Comparison of ENCODE assay signal across 23 cellular contexts in the genomic region with DNA sequence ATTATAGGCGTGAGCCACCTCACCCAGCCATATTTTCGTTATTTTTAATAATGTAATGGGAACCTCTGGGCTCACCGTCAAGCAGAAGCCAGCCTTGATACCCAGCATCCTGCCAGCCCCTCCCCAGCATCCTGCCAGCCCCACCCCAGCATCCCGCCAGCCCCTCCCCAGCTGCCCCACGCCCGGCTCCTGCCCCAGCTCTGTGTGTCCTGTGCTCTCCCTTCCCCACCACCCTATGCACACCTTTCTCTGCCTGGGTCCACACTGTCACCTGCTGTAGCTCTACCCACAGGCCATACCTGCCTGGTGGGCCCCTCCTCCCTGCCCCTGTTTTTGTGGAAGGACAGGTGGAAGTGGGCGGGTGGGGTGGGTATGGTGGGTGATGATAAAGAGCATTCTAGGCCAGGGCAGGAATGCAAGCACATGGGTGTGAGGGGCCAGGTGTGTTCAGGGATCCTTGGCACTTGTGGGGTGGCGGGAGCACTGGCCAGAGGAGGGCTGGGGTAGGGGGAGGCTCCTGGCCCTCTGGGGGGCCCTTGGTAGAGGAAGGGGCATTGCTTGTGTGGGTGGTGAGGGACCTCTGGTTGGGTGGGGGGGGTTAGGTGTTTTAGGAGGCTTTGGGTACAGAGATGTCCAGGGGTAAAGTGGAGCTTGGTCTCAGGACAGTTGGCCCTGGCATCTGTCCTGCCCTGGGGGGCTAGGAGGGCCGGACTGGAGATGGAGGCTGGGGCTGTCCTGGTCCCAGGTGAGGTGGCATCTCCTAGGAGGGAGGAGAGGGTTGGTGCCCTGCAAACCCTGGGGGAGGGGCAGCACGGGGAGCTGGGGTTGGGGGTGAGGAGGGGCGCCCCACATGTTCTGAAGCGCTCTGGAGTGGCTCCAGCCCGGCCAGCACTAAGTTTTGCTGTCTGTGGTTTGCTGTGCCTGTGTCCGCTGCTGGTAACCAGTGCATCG. TPM values are rescaled to one million over a fixed set of nuclear protein-coding genes. Genes with fewer than 3 reads are reported as not detected.
A peak's percentile ranks its signal among the peaks of the same experiment; 100 is the strongest.
DNase-seq lines count a peak whose midpoint lies in the region; ATAC-seq and TF ChIP-seq lines count a peak whose summit lies in the region.
"Had no signal": no experiment of that assay in that cellular context is flagged by ENCODE, and none has a peak within 500 bp of the region (broad histone marks: within the 10 kb centered on the region; RNA-seq: fewer than 3 reads in every experiment).

No MANE protein-coding gene starts in this region.

- no peak for TF ChIP-seq EP300 in sigmoid colon (IDR thresholded peaks at IDR 0.05)

- 75 to 82% methylated on average over 15 of the region's 15 CpGs for WGBS in sigmoid colon, 2 donors

- no peaks in the 10 kb centered on the region for H3K9me3 Mint-ChIP-seq in natural killer cell
- no peaks in the 10 kb centered on the region for H3K9me3 Mint-ChIP-seq in natural killer cell treated with Interleukin-12 subunit alpha and Interleukin-12 subunit beta and Interleukin-15 and Interleukin-18, amount 100 ng/mL, for 72 hours
- H3K9me3 Mint-ChIP-seq: activated naive CD4-positive, alpha-beta T cell treated with anti-CD3 and anti-CD28 coated beads, Interleukin-2, amount 50 U/mL, for 72 hours; CD4-positive, alpha-beta memory T cell; HFFc6 had no signal

- intact Hi-C loops in natural killer cell (cut with micrococcal nuclease) (no loop called here), ascending aorta (cut with DNase I) (no loop called here), sigmoid colon (cut with DNase I) (no loop called here)

- H3K27ac Mint-ChIP-seq in natural killer cell, result peak overlapping the region in 1 of 2 donors; percentile 90
- peak overlapping the region in 1 of 2 donors; percentile 80 for H3K27ac Mint-ChIP-seq in natural killer cell treated with Interleukin-12 subunit alpha and Interleukin-12 subunit beta and Interleukin-15 and Interleukin-18, amount 100 ng/mL, for 72 hours
- H3K27ac Mint-ChIP-seq: activated CD4-positive, alpha-beta T cell treated with anti-CD3 and anti-CD28 coated beads for 36 hours; activated naive CD4-positive, alpha-beta T cell treated with anti-CD3 and anti-CD28 coated beads, Interleukin-2, amount 50 U/mL, for 72 hours; HFFc6 had no signal

- H3K4me3 Mint-ChIP-seq in natural killer cell, result peak overlapping the region; percentile 86
- no peak overlapping the region for H3K4me3 Mint-ChIP-seq in natural killer cell treated with Interleukin-12 subunit alpha and Interleukin-12 subunit beta and Interleukin-15 and Interleukin-18, amount 100 ng/mL, for 72 hours
- H3K4me3 Mint-ChIP-seq: CD4-positive, alpha-beta memory T cell; HFFc6 had no signal

- no peaks in the 10 kb centered on the region for H3K27me3 Mint-ChIP-seq in natural killer cell (ENCODE audit: low read depth in 2 of 2)
- H3K27me3 Mint-ChIP-seq in natural killer cell treated with Interleukin-12 subunit alpha and Interleukin-12 subunit beta and Interleukin-15 and Interleukin-18, amount 100 ng/mL, for 72 hours, result no peaks in the 10 kb centered on the region
- H3K27me3 Mint-ChIP-seq: activated CD4-positive, alpha-beta T cell treated with anti-CD3 and anti-CD28 coated beads for 36 hours; CD4-positive, alpha-beta memory T cell had no signal

- DNase-seq in natural killer cell (no peak), ascending aorta (ENCODE audit: low spot score in 2 of 2) (no peak), sigmoid colon (no peak), ureter (ENCODE audit: low spot score) (peak; percentile 42), UCSD-AML1 (lab: John Stamatoyannopoulos, UW; ENCODE audit: unreplicated experiment) (no peak), GDM1 (lab: John Stamatoyannopoulos, UW) (no peak)
- DNase-seq in natural killer cell treated with Interleukin-12 subunit alpha and Interleukin-12 subunit beta and Interleukin-15 and Interleukin-18, amount 100 ng/mL, for 72 hours (ENCODE audit: low spot score), result no peak
- DNase-seq: activated CD4-positive, alpha-beta T cell treated with anti-CD3 and anti-CD28 coated beads for 36 hours; CD4-positive, alpha-beta memory T cell; HFFc6; mammary epithelial cell; MM.1S; NCI-H1417; NCI-H2107; NCI-H510A; psoas muscle; SJCRH30; stimulated activated CD4-positive, alpha-beta T cell treated with anti-CD3 and anti-CD28 coated beads, Interleukin-1b, Interleukin-23, amount 100 ng/mL, for 48 hours; T-helper 1 cell had no signal

- no peaks in the 10 kb centered on the region for H3K9me3 ChIP-seq in ascending aorta
- H3K9me3 ChIP-seq in sigmoid colon, result no peaks in the 10 kb centered on the region
- H3K9me3 ChIP-seq: gastroesophageal sphincter, psoas muscle, SJCRH30 had no signal

- no peak for ATAC-seq in natural killer cell
- no peak for ATAC-seq in natural killer cell treated with Interleukin-12 subunit alpha and Interleukin-12 subunit beta and Interleukin-15 and Interleukin-18, amount 100 ng/mL, for 72 hours
- no peak for ATAC-seq in GM21515 (IDR thresholded peaks at IDR 0.05; ENCODE audit: unreplicated experiment)
- ATAC-seq: activated CD4-positive, alpha-beta T cell treated with anti-CD3 and anti-CD28 coated beads for 36 hours; Panc1; psoas muscle had no signal

- peaks cover 19 to 41% of the 10 kb centered on the region in 2 donors for H3K4me1 Mint-ChIP-seq in natural killer cell
- peaks cover 15 to 28% of the 10 kb centered on the region in 2 donors for H3K4me1 Mint-ChIP-seq in natural killer cell treated with Interleukin-12 subunit alpha and Interleukin-12 subunit beta and Interleukin-15 and Interleukin-18, amount 100 ng/mL, for 72 hours (ENCODE audit: low read depth in 2 of 2)

- TF ChIP-seq CTCF in natural killer cell (IDR thresholded peaks at IDR 0.05), result no peak
- no peak for TF ChIP-seq CTCF in ascending aorta (IDR thresholded peaks at IDR 0.05)
- TF ChIP-seq CTCF in sigmoid colon (IDR thresholded peaks at IDR 0.05), result no peak

- H3K27me3 ChIP-seq in ascending aorta, result no peaks in the 10 kb centered on the region
- H3K27me3 ChIP-seq in sigmoid colon, result no peaks in the 10 kb centered on the region
- H3K27me3 ChIP-seq: gastroesophageal sphincter, SJCRH30 had no signal

- H3K36me3 Mint-ChIP-seq in natural killer cell, result no peaks in the 10 kb centered on the region
- H3K36me3 Mint-ChIP-seq in natural killer cell treated with Interleukin-12 subunit alpha and Interleukin-12 subunit beta and Interleukin-15 and Interleukin-18, amount 100 ng/mL, for 72 hours, result no peaks in the 10 kb centered on the region
- H3K36me3 Mint-ChIP-seq: activated naive CD4-positive, alpha-beta T cell treated with anti-CD3 and anti-CD28 coated beads, Interleukin-2, amount 50 U/mL, for 72 hours; CD4-positive, alpha-beta memory T cell had no signal

- H3K27ac ChIP-seq in ascending aorta (peak overlapping the region; percentile 6 to 31), sigmoid colon (peak overlapping the region in 3 of 4 donors; percentile 12 to 62 (median 60))
- H3K27ac ChIP-seq: SJCRH30 had no signal

- TF ChIP-seq POLR2A in sigmoid colon (IDR thresholded peaks at IDR 0.05), result no peak

- H3K4me3 ChIP-seq in ascending aorta (no peak overlapping the region), sigmoid colon (no peak overlapping the region)
- H3K4me3 ChIP-seq: psoas muscle, SJCRH30 had no signal

- H3K36me3 ChIP-seq in ascending aorta (no peaks in the 10 kb centered on the region), sigmoid colon (no peaks in the 10 kb centered on the region)
- H3K36me3 ChIP-seq: gastroesophageal sphincter, SJCRH30 had no signal

- H3K4me1 ChIP-seq in ascending aorta (peaks cover 0 to 11% of the 10 kb centered on the region in 2 donors), sigmoid colon (peaks cover 0 to 6% (median 2%) of the 10 kb centered on the region in 4 donors)
- H3K4me1 ChIP-seq: SJCRH30 had no signal

RNA-seq across cellular contexts. Expression of a gene that starts 25.9 kb away (rescaled TPM):
- total RNA-seq in natural killer cell (10 to 100 TPM; 30.0 to 78.5 (median 41.6) TPM), ascending aorta (20.2 TPM), sigmoid colon (10 to 100 TPM; 11.6 to 46.2 (median 18.4) TPM), ureter (34.9 TPM)
- total RNA-seq in natural killer cell treated with Interleukin-12 subunit alpha and Interleukin-12 subunit beta and Interleukin-15 and Interleukin-18, amount 100 ng/mL, for 72 hours, result 10 to 100 TPM in 1 of 2 donors, 1 to 10 TPM in 1; 6.8 to 21.4 TPM
- polyA plus RNA-seq in sigmoid colon, result 10 to 100 TPM; 22.8 to 57.2 (median 28.9) TPM

RNA-seq across cellular contexts. Expression of a gene that starts 56.9 kb away (rescaled TPM):
- total RNA-seq in natural killer cell, result 1 to 10 TPM in 2 of 3 donors, under 1 TPM in 1; 0.89 to 3.9 (median 1.9) TPM
- under 1 TPM; 0.14 to 0.45 TPM for total RNA-seq in natural killer cell treated with Interleukin-12 subunit alpha and Interleukin-12 subunit beta and Interleukin-15 and Interleukin-18, amount 100 ng/mL, for 72 hours
- total RNA-seq in ascending aorta, result 10.5 TPM
- total RNA-seq in sigmoid colon, result 1 to 10 TPM in 2 of 4 donors, under 1 TPM in 2; 0.81 to 2.5 (median 1.5) TPM
- 1 to 10 TPM in 1 of 3 donors, under 1 TPM in 2; 0.23 to 5.0 (median 0.60) TPM for polyA plus RNA-seq in sigmoid colon
- total RNA-seq in ureter, result 44.0 TPM
- total RNA-seq: SJCRH30 had no signal
